Comparison of ENCODE assay signal across 13 cellular contexts in genomic region chr11:10758959-10759358, GRCh38. TPM values are rescaled to one million over a fixed set of nuclear protein-coding genes. Genes with fewer than 3 reads are reported as not detected.
A peak's percentile ranks its signal among the peaks of the same experiment; 100 is the strongest.
DNase-seq lines count a peak whose midpoint lies in the region; ATAC-seq and TF ChIP-seq lines count a peak whose summit lies in the region.
"Had no signal": no experiment of that assay in that cellular context is flagged by ENCODE, and none has a peak within 500 bp of the region (broad histone marks: within the 10 kb centered on the region; RNA-seq: fewer than 3 reads in every experiment).

No MANE protein-coding gene starts in this region.

- no peak overlapping the region for H2AFZ ChIP-seq in Karpas-422 (ENCODE audit: low read length)

- ATAC-seq in foreskin keratinocyte (no peak), GM21619 (IDR thresholded peaks at IDR 0.05; ENCODE audit: unreplicated experiment) (no peak)

- peak; percentile 47 for TF ChIP-seq CTCF in foreskin keratinocyte (conservative IDR thresholded peaks at IDR 0.05)

- no peak overlapping the region for H3K27ac ChIP-seq in Karpas-422 (ENCODE audit: low read length)
- H3K27ac ChIP-seq in foreskin keratinocyte, result no peak overlapping the region
- H3K27ac ChIP-seq: sigmoid colon, upper lobe of left lung had no signal

- no peak overlapping the region for H3K4me3 ChIP-seq in Karpas-422 (ENCODE audit: low read length)
- H3K4me3 ChIP-seq: sigmoid colon, upper lobe of left lung had no signal

- no peaks in the 10 kb centered on the region for H3K9me3 ChIP-seq in Karpas-422 (ENCODE audit: low read length)
- H3K9me3 ChIP-seq: sigmoid colon, upper lobe of left lung had no signal

- intact Hi-C loops in cardiac septum (cut with DNase I), result no loop called here

- no peak overlapping the region for H3K9ac ChIP-seq in Karpas-422 (ENCODE audit: low read length)

- H3K79me2 ChIP-seq in Karpas-422 (ENCODE audit: low read length), result peaks cover 8% of the 10 kb centered on the region; the same call in 1 of the 2 replicates

- H4K20me1 ChIP-seq in Karpas-422 (ENCODE audit: insufficient read depth, low read depth, low read length), result no peaks in the 10 kb centered on the region; the same call in none of the 2 replicates

- peaks cover 47% of the 10 kb centered on the region for H3K36me3 ChIP-seq in Karpas-422 (ENCODE audit: insufficient read depth, low read length)

- peaks cover 11% of the 10 kb centered on the region for H3K4me1 ChIP-seq in Karpas-422 (ENCODE audit: low read length)
- no peaks in the 10 kb centered on the region for H3K4me1 ChIP-seq in foreskin keratinocyte
- H3K4me1 ChIP-seq: sigmoid colon, upper lobe of left lung had no signal

- DNase-seq in D341Med (ENCODE audit: low spot score) (peak; percentile 43), Karpas-422 (peak; percentile 56), SKM-1 treated with dmso at 0.1 percent for 144 hours (lab: John Stamatoyannopoulos, UW; ENCODE audit: unreplicated experiment) (peak; percentile 16), foreskin keratinocyte (no peak), GDM1 (lab: John Stamatoyannopoulos, UW) (no peak), cardiac septum (ENCODE audit: low spot score) (no peak)
- DNase-seq in central memory CD4-positive, alpha-beta T cell, result no peak
- DNase-seq: activated CD8-positive, alpha-beta memory T cell treated with anti-CD3 and anti-CD28 coated beads for 24 hours; NCI-H446; sigmoid colon; T-helper 1 cell; upper lobe of left lung had no signal

- H3K27me3 ChIP-seq in Karpas-422 (ENCODE audit: low read length), result no peaks in the 10 kb centered on the region
- H3K27me3 ChIP-seq in foreskin keratinocyte, result no peaks in the 10 kb centered on the region
- H3K27me3 ChIP-seq: sigmoid colon, upper lobe of left lung had no signal

- no peak overlapping the region for H3K4me2 ChIP-seq in Karpas-422 (ENCODE audit: low read depth, low read length, poor library complexity, severe bottlenecking)

- no peaks in the 10 kb centered on the region for H3K9me2 ChIP-seq in Karpas-422 (replicated peaks; ENCODE audit: insufficient read depth, low read length)

RNA-seq across cellular contexts. Expression of gene CTR9, which starts 7.9 kb away (rescaled TPM):
- 20.7 and 39.9 TPM in 2 replicates for total RNA-seq in Karpas-422 (2014; rRNA removed; shearing (Covaris generic); ENCODE audit: low replicate concordance)
- total RNA-seq in foreskin keratinocyte (29.1 and 29.7 TPM in 2 replicates), cardiac septum (27.6 TPM)
- polyA plus RNA-seq in foreskin keratinocyte, result 8.6 and 11.1 TPM in 2 replicates

RNA-seq across cellular contexts. Expression of gene EIF4G2, which starts 49.8 kb away (rescaled TPM):
- 304 and 548 TPM in 2 replicates for total RNA-seq in Karpas-422 (2014; rRNA removed; shearing (Covaris generic); ENCODE audit: low replicate concordance)
- total RNA-seq in foreskin keratinocyte, result 659 and 667 TPM in 2 replicates
- polyA plus RNA-seq in foreskin keratinocyte, result 234 and 277 TPM in 2 replicates
- total RNA-seq in cardiac septum, result 765 TPM

Comparison
In these comparisons a context has a peak if more than half of its experiments do, and no peak if none do; other contexts are left out.
1. DNase-seq: peak in D341Med (single experiment), Karpas-422 (single experiment) and SKM-1 treated with dmso at 0.1 percent for 144 hours (single experiment); none in foreskin keratinocyte (0 of 2), central memory CD4-positive, alpha-beta T cell (single experiment), GDM1 (single experiment) and cardiac septum (single experiment).